In genomic region chr16:25126820-25127232, GRCh38 we compare ENCODE assay signal across 9 cellular contexts. TPM values are rescaled to one million over a fixed set of nuclear protein-coding genes. Genes with fewer than 3 reads are reported as not detected.
DNase-seq lines count a peak whose midpoint lies in the region; ATAC-seq, FAIRE-seq and TF ChIP-seq lines count a peak whose summit lies in the region.
"Had no signal": no experiment of that assay in that cellular context is flagged by ENCODE, and none has a peak within 500 bp of the region (broad histone marks: within the 10 kb centered on the region; RNA-seq: fewer than 3 reads in every experiment).

No MANE protein-coding gene starts in this region.

- no peak overlapping the region for H3K4me3 ChIP-seq in ACC112 (ENCODE audit: low read depth, low read length)
- H3K4me3 ChIP-seq in OCI-LY3 (ENCODE audit: low read length) = no peak overlapping the region
- no peak overlapping the region for H3K4me3 ChIP-seq in astrocyte (ENCODE audit: insufficient read depth, low read depth, low read length)
- H3K4me3 ChIP-seq: HAP-1 had no signal

- H3K79me2 ChIP-seq in ACC112 (ENCODE audit: control insufficient read depth, insufficient read depth, low read length, unreplicated experiment) = peaks cover 5% of the 10 kb centered on the region
- 0 out of 2 replicates have a peak, but pooled peaks cover under 1% of the 10 kb centered on the region for H3K79me2 ChIP-seq in OCI-LY3 (ENCODE audit: low read length)
- peaks cover 33% of the 10 kb centered on the region for H3K79me2 ChIP-seq in astrocyte (ENCODE audit: insufficient read depth, low read length)

- DNase-seq in astrocyte (ENCODE audit: low read depth) (peak; percentile 91), kidney tubule cell (ENCODE audit: low spot score) (peak; percentile 79), superior temporal gyrus (ENCODE audit: extremely low spot score) (peak; percentile 47)

- peaks cover 12% of the 10 kb centered on the region for H3K4me1 Mint-ChIP-seq in astrocyte (ENCODE audit: low read depth, unreplicated experiment)

- TF ChIP-seq CTCF in GM12872 (IDR thresholded peaks at IDR 0.05; ENCODE audit: insufficient read depth, low read depth, low read length) (peak; percentile 61), OCI-LY3 (IDR thresholded peaks at IDR 0.05; ENCODE audit: low read depth, low read length) (peak; percentile 83), astrocyte (IDR thresholded peaks at IDR 0.05; ENCODE audit: insufficient read depth, low read depth, low read length) (peak; percentile 96)

- H3K9me3 ChIP-seq in OCI-LY3 (ENCODE audit: insufficient read depth, low read length) (no peaks in the 10 kb centered on the region), astrocyte (ENCODE audit: insufficient read depth, low read depth, low read length) (no peaks in the 10 kb centered on the region)
- H3K9me3 ChIP-seq: HAP-1 had no signal

- no peaks in the 10 kb centered on the region for H3K9me3 Mint-ChIP-seq in astrocyte (ENCODE audit: unreplicated experiment)

- H3K4me1 ChIP-seq in ACC112 (ENCODE audit: control insufficient read depth, insufficient read depth, low read length, unreplicated experiment) (peaks cover 12% of the 10 kb centered on the region), OCI-LY3 (ENCODE audit: low read length) (peaks cover 14% of the 10 kb centered on the region), astrocyte (ENCODE audit: insufficient read depth, low read length) (peaks cover 11% of the 10 kb centered on the region)
- H3K4me1 ChIP-seq: HAP-1 had no signal

- peak overlapping the region; percentile 43 for H3K27ac ChIP-seq in ACC112 (ENCODE audit: low read depth, low read length)
- H3K27ac ChIP-seq in OCI-LY3 (ENCODE audit: low read length) = no peak overlapping the region
- peak overlapping the region; percentile 4 for H3K27ac ChIP-seq in astrocyte (ENCODE audit: low read depth, low read length)

- H4K20me1 ChIP-seq in OCI-LY3 (ENCODE audit: insufficient read depth, low read length) = no peaks in the 10 kb centered on the region
- H4K20me1 ChIP-seq in astrocyte (ENCODE audit: insufficient read depth, low read length) = peaks cover 54% of the 10 kb centered on the region

- H3K36me3 ChIP-seq in ACC112 (ENCODE audit: insufficient read depth, low read length) (0 out of 2 replicates have a peak, but pooled peaks cover 3% of the 10 kb centered on the region), OCI-LY3 (replicated peaks; ENCODE audit: low read depth, low read length) (peaks cover 4% of the 10 kb centered on the region), astrocyte (ENCODE audit: insufficient read depth, low read length) (peaks cover 6% of the 10 kb centered on the region)
- H3K36me3 ChIP-seq: HAP-1 had no signal

- H3K4me2 ChIP-seq in OCI-LY3 (ENCODE audit: low read length) (no peak overlapping the region), astrocyte (ENCODE audit: low read length) (peak overlapping the region; percentile 3)

- peaks cover 3% of the 10 kb centered on the region for H3K36me3 Mint-ChIP-seq in astrocyte (ENCODE audit: low read depth, unreplicated experiment)

- no peak for ATAC-seq in HG03095 (IDR thresholded peaks at IDR 0.05; ENCODE audit: unreplicated experiment)
- no peak for ATAC-seq in GM21423 (IDR thresholded peaks at IDR 0.05; ENCODE audit: unreplicated experiment)

- H3K27me3 ChIP-seq in ACC112 (ENCODE audit: insufficient read depth, low read length) (no peaks in the 10 kb centered on the region), OCI-LY3 (ENCODE audit: low read depth, low read length) (no peaks in the 10 kb centered on the region), astrocyte (ENCODE audit: insufficient read depth, low read length) (no peaks in the 10 kb centered on the region)

- H2AFZ ChIP-seq in ACC112 (ENCODE audit: low read length, unreplicated experiment) (no peak overlapping the region), OCI-LY3 (ENCODE audit: low read depth, low read length) (no peak overlapping the region), astrocyte (ENCODE audit: low read depth, low read length) (no peak overlapping the region)

- H3K9ac ChIP-seq in OCI-LY3 (ENCODE audit: low read length) (no peak overlapping the region), astrocyte (ENCODE audit: low read length) (peak overlapping the region; percentile 6)

- H3K27ac Mint-ChIP-seq in astrocyte (ENCODE audit: unreplicated experiment) = no peak overlapping the region

- FAIRE-seq in astrocyte (lab: Jason Lieb, UNC) = peak; percentile 92

- no peak overlapping the region for H3K4me3 Mint-ChIP-seq in astrocyte (ENCODE audit: unreplicated experiment)

- H3K27me3 Mint-ChIP-seq in astrocyte (ENCODE audit: low read depth, unreplicated experiment) = no peaks in the 10 kb centered on the region

RNA-seq across cellular contexts. Expression of gene LCMT1, which starts 15.3 kb away (rescaled TPM):
- 46.9 and 52.1 TPM in 2 replicates for total RNA-seq in astrocyte
